Comparison of ENCODE assay signal across 12 cellular contexts in genomic region chr17:65638221-65638940, GRCh38.
DNase-seq lines count a peak whose midpoint lies in the region; ATAC-seq and TF ChIP-seq lines count a peak whose summit lies in the region.
"Had no signal": no experiment of that assay in that cellular context is flagged by ENCODE, and none has a peak within 500 bp of the region (broad histone marks: within the 10 kb centered on the region; RNA-seq: fewer than 3 reads in every experiment).

No MANE protein-coding gene starts in this region.

- no peak overlapping the region for H3K4me3 Mint-ChIP-seq in activated naive CD8-positive, alpha-beta T cell treated with anti-CD3 and anti-CD28 coated beads, Interleukin-2, amount 50 U/mL, for 24 hours
- H3K4me3 Mint-ChIP-seq: stimulated activated naive CD8-positive, alpha-beta T cell treated with anti-CD3 and anti-CD28 coated beads, Interleukin-15, Interleukin-2, amounts not matched to agents 100 ng/mL and 50 ng/mL, for 24 hours had no signal

- DNase-seq in AG10803 (ENCODE audit: low read depth): peak; percentile 51
- peak; percentile 63 for DNase-seq in NCI-H1105 (lab: John Stamatoyannopoulos, UW)
- peak; percentile 55 for DNase-seq in astrocyte of the hippocampus (ENCODE audit: low read depth, low spot score)
- no peak for DNase-seq in left lung
- no peak for DNase-seq in activated naive CD8-positive, alpha-beta T cell treated with anti-CD3 and anti-CD28 coated beads, Interleukin-2, amount 50 U/mL, for 24 hours
- DNase-seq in SW480 (ENCODE audit: low spot score): no peak
- no peak for DNase-seq in NCI-H510A (lab: John Stamatoyannopoulos, UW)
- DNase-seq: activated CD4-positive, CD25-positive, alpha-beta regulatory T cell had no signal

- H3K27ac ChIP-seq in left lung: no peak overlapping the region
- H3K27ac ChIP-seq: BLaER1, breast epithelium had no signal

- TF ChIP-seq CTCF in AG10803 (conservative IDR thresholded peaks at IDR 0.05; ENCODE audit: low read length) (no peak), left lung (IDR thresholded peaks at IDR 0.05) (no peak)

- peaks cover 0 to 7% of the 10 kb centered on the region in 2 donors for H3K9me3 ChIP-seq in left lung
- H3K9me3 ChIP-seq: breast epithelium had no signal

- intact Hi-C loops in left lung (cut with DNase I): no loop called here

- peaks cover 6% of the 10 kb centered on the region for H3K9me3 Mint-ChIP-seq in activated naive CD8-positive, alpha-beta T cell treated with anti-CD3 and anti-CD28 coated beads, Interleukin-2, amount 50 U/mL, for 24 hours
- H3K9me3 Mint-ChIP-seq: stimulated activated naive CD8-positive, alpha-beta T cell treated with anti-CD3 and anti-CD28 coated beads, Interleukin-15, Interleukin-2, amounts not matched to agents 100 ng/mL and 50 ng/mL, for 24 hours had no signal

- peaks cover under 1 to 5% of the 10 kb centered on the region in 2 donors for H3K4me1 ChIP-seq in left lung
- H3K4me1 ChIP-seq: BLaER1, breast epithelium had no signal

- H3K4me1 Mint-ChIP-seq in activated naive CD8-positive, alpha-beta T cell treated with anti-CD3 and anti-CD28 coated beads, Interleukin-2, amount 50 U/mL, for 24 hours: no peaks in the 10 kb centered on the region

- H3K36me3 ChIP-seq in left lung: no peaks in the 10 kb centered on the region
- H3K36me3 ChIP-seq: BLaER1, breast epithelium had no signal

- no peak overlapping the region for H3K27ac Mint-ChIP-seq in activated naive CD8-positive, alpha-beta T cell treated with anti-CD3 and anti-CD28 coated beads, Interleukin-2, amount 50 U/mL, for 24 hours
- H3K27ac Mint-ChIP-seq: stimulated activated naive CD8-positive, alpha-beta T cell treated with anti-CD3 and anti-CD28 coated beads, Interleukin-15, Interleukin-2, amounts not matched to agents 100 ng/mL and 50 ng/mL, for 24 hours had no signal

- no peaks in the 10 kb centered on the region for H3K36me3 Mint-ChIP-seq in activated naive CD8-positive, alpha-beta T cell treated with anti-CD3 and anti-CD28 coated beads, Interleukin-2, amount 50 U/mL, for 24 hours (ENCODE audit: low read depth)

- no peak overlapping the region for H3K4me3 ChIP-seq in AG10803 (ENCODE audit: low read length)
- H3K4me3 ChIP-seq in left lung: no peak overlapping the region
- H3K4me3 ChIP-seq: BLaER1, breast epithelium had no signal

- no peaks in the 10 kb centered on the region for H3K27me3 Mint-ChIP-seq in activated naive CD8-positive, alpha-beta T cell treated with anti-CD3 and anti-CD28 coated beads, Interleukin-2, amount 50 U/mL, for 24 hours
- H3K27me3 Mint-ChIP-seq: stimulated activated naive CD8-positive, alpha-beta T cell treated with anti-CD3 and anti-CD28 coated beads, Interleukin-15, Interleukin-2, amounts not matched to agents 100 ng/mL and 50 ng/mL, for 24 hours had no signal

- peak; percentile 27 for ATAC-seq in left lung
- no peak for ATAC-seq in HG03108 (IDR thresholded peaks at IDR 0.05; ENCODE audit: unreplicated experiment)
- ATAC-seq in activated naive CD8-positive, alpha-beta T cell treated with anti-CD3 and anti-CD28 coated beads, Interleukin-2, amount 50 U/mL, for 24 hours: no peak

- no peaks in the 10 kb centered on the region for H3K27me3 ChIP-seq in left lung
- H3K27me3 ChIP-seq: BLaER1, breast epithelium had no signal

Comparison
In these comparisons a context has a peak if more than half of its experiments do, and no peak if none do; other contexts are left out.
1. DNase-seq: peak in AG10803 (single experiment), NCI-H1105 (single experiment) and astrocyte of the hippocampus (single experiment); none in left lung (0 of 2), activated naive CD8-positive, alpha-beta T cell treated with anti-CD3 and anti-CD28 coated beads, Interleukin-2, amount 50 U/mL, for 24 hours (single experiment), SW480 (single experiment) and NCI-H510A (single experiment).